Comparison of ENCODE assay signal across 19 cellular contexts in genomic region chr12:11107719-11108118, GRCh38. TPM values are rescaled to one million over a fixed set of nuclear protein-coding genes. Genes with fewer than 3 reads are reported as not detected.
A peak's percentile ranks its signal among the peaks of the same experiment; 100 is the strongest.
DNase-seq lines count a peak whose midpoint lies in the region; ATAC-seq, FAIRE-seq and TF ChIP-seq lines count a peak whose summit lies in the region.
"Had no signal": no experiment of that assay in that cellular context is flagged by ENCODE, and none has a peak within 500 bp of the region (broad histone marks: within the 10 kb centered on the region; RNA-seq: fewer than 3 reads in every experiment).

No MANE protein-coding gene starts in this region.

- H3K4me3 ChIP-seq in GM23338 = no peak overlapping the region
- no peak overlapping the region for H3K4me3 ChIP-seq in keratinocyte (ENCODE audit: control insufficient read depth in 2 of 3, extremely low read depth in 1 of 3, insufficient read depth in 2 of 3, low read depth in 1 of 3, low read length in 3 of 3)
- no peak overlapping the region for H3K4me3 ChIP-seq in vagina
- H3K4me3 ChIP-seq: BLaER1, GM12878, HAP-1 had no signal

- no peak for TF ChIP-seq POLR2A in vagina (IDR thresholded peaks at IDR 0.05)

- DNase-seq in natural killer cell = no peak
- DNase-seq in natural killer cell treated with Interleukin-12 subunit alpha and Interleukin-12 subunit beta and Interleukin-15 and Interleukin-18, amount 100 ng/mL, for 72 hours (ENCODE audit: low spot score) = no peak
- DNase-seq in GM23338 (ENCODE audit: low spot score) = no peak
- DNase-seq in keratinocyte (ENCODE audit: low read depth, low spot score) = no peak
- DNase-seq in 8988T = no peak
- DNase-seq in vagina (ENCODE audit: extremely low spot score in 2 of 2) = no peak
- DNase-seq: CD8-positive, alpha-beta memory T cell; COR-L47; DMS 273 treated with DMSO at 0.1 percent for 48 hours; DMS53; DND-41; EL had no signal

- H3K9me2 ChIP-seq in GM23338 (ENCODE audit: insufficient read depth) = no peaks in the 10 kb centered on the region

- H3K27me3 Mint-ChIP-seq in natural killer cell (ENCODE audit: low read depth in 2 of 2) (no peaks in the 10 kb centered on the region), GM23338 (ENCODE audit: insufficient read depth, low read depth, poor library complexity) (no peaks in the 10 kb centered on the region)
- H3K27me3 Mint-ChIP-seq in natural killer cell treated with Interleukin-12 subunit alpha and Interleukin-12 subunit beta and Interleukin-15 and Interleukin-18, amount 100 ng/mL, for 72 hours = no peaks in the 10 kb centered on the region
- H3K27me3 Mint-ChIP-seq: CD8-positive, alpha-beta memory T cell had no signal

- ATAC-seq in natural killer cell (no peak), GM23338 (no peak)
- no peak for ATAC-seq in natural killer cell treated with Interleukin-12 subunit alpha and Interleukin-12 subunit beta and Interleukin-15 and Interleukin-18, amount 100 ng/mL, for 72 hours
- ATAC-seq: GM12878 had no signal

- H4K20me1 ChIP-seq in GM23338 (replicated peaks; ENCODE audit: insufficient read depth) (peaks cover 18% of the 10 kb centered on the region; the same call in 1 of the 2 replicates), keratinocyte (ENCODE audit: control insufficient read depth, extremely low read depth, insufficient read depth, low read length) (no peaks in the 10 kb centered on the region)
- H4K20me1 ChIP-seq: BLaER1 had no signal

- H3K4me1 ChIP-seq in GM23338 (ENCODE audit: insufficient read depth) = no peaks in the 10 kb centered on the region
- H3K4me1 ChIP-seq in keratinocyte (ENCODE audit: control insufficient read depth, extremely low read depth, insufficient read depth, low read length) = no peaks in the 10 kb centered on the region
- H3K4me1 ChIP-seq in vagina = no peaks in the 10 kb centered on the region
- H3K4me1 ChIP-seq: BLaER1, HAP-1 had no signal

- H3K4me2 ChIP-seq in GM23338 (no peak overlapping the region), keratinocyte (ENCODE audit: control insufficient read depth, extremely low read depth, insufficient read depth, low read depth, low read length) (no peak overlapping the region)
- H3K4me2 ChIP-seq: BLaER1 had no signal

- H3K36me3 ChIP-seq in GM23338 (ENCODE audit: insufficient read depth) (peaks cover 3% of the 10 kb centered on the region; the same call in 1 of the 2 replicates), keratinocyte (ENCODE audit: control insufficient read depth in 2 of 2, extremely low read depth in 1 of 2, insufficient read depth in 2 of 2, low read length in 2 of 2) (peaks cover 0 to 4% of the 10 kb centered on the region in 2 experiments), vagina (peaks cover 0 to 5% of the 10 kb centered on the region in 2 donors)
- H3K36me3 ChIP-seq: HAP-1 had no signal

- H3K9me3 Mint-ChIP-seq in natural killer cell (peaks cover 0 to 9% of the 10 kb centered on the region in 2 donors), GM23338 (peaks cover 31% of the 10 kb centered on the region)
- H3K9me3 Mint-ChIP-seq in natural killer cell treated with Interleukin-12 subunit alpha and Interleukin-12 subunit beta and Interleukin-15 and Interleukin-18, amount 100 ng/mL, for 72 hours = peaks cover 8% of the 10 kb centered on the region

- H3K9me3 ChIP-seq in keratinocyte (ENCODE audit: control insufficient read depth, low read depth, low read length) (no peaks in the 10 kb centered on the region), vagina (no peaks in the 10 kb centered on the region)

- H3K27me3 ChIP-seq in GM23338 (ENCODE audit: insufficient read depth) (no peaks in the 10 kb centered on the region), keratinocyte (ENCODE audit: control insufficient read depth, extremely low read depth, insufficient read depth, low read length) (no peaks in the 10 kb centered on the region), vagina (no peaks in the 10 kb centered on the region)
- H3K27me3 ChIP-seq: BLaER1 had no signal

- intact Hi-C loops in natural killer cell (cut with micrococcal nuclease) = no loop called here
- intact Hi-C loops in vagina (cut with DNase I) = no loop called here

- no peak overlapping the region for H2AFZ ChIP-seq in GM23338
- H2AFZ ChIP-seq in keratinocyte (ENCODE audit: control insufficient read depth, low read length) = no peak overlapping the region

- peaks cover 86% of the 10 kb centered on the region for H3K79me2 ChIP-seq in GM23338 (replicated peaks; ENCODE audit: insufficient read depth)
- peaks cover 35% of the 10 kb centered on the region for H3K79me2 ChIP-seq in keratinocyte (ENCODE audit: control insufficient read depth, insufficient read depth, low read length)

- dilution Hi-C loops in keratinocyte (cut with MboI; ENCODE audit: extremely low pct_ligation_motif_present, low sequenced_read_pairs) = no loop called here

- H3K4me3 Mint-ChIP-seq in natural killer cell = peak overlapping the region; percentile 1
- H3K4me3 Mint-ChIP-seq in natural killer cell treated with Interleukin-12 subunit alpha and Interleukin-12 subunit beta and Interleukin-15 and Interleukin-18, amount 100 ng/mL, for 72 hours = no peak overlapping the region
- no peak overlapping the region for H3K4me3 Mint-ChIP-seq in GM23338
- H3K4me3 Mint-ChIP-seq: CD14-positive monocyte had no signal

- H3K27ac ChIP-seq in GM23338 (ENCODE audit: low read depth) = no peak overlapping the region
- no peak overlapping the region for H3K27ac ChIP-seq in keratinocyte (ENCODE audit: control insufficient read depth, insufficient read depth, low read length)
- no peak overlapping the region for H3K27ac ChIP-seq in vagina
- H3K27ac ChIP-seq: BLaER1 had no signal

- H3K36me3 Mint-ChIP-seq in natural killer cell = peaks cover 8% of the 10 kb centered on the region
- peaks cover 58% of the 10 kb centered on the region for H3K36me3 Mint-ChIP-seq in natural killer cell treated with Interleukin-12 subunit alpha and Interleukin-12 subunit beta and Interleukin-15 and Interleukin-18, amount 100 ng/mL, for 72 hours
- peaks cover 84% of the 10 kb centered on the region for H3K36me3 Mint-ChIP-seq in GM23338 (ENCODE audit: low read depth)

- H3F3A ChIP-seq in GM23338 (replicated peaks; ENCODE audit: low read depth) = no peaks in the 10 kb centered on the region

- H3K4me1 Mint-ChIP-seq in natural killer cell (peaks cover 51 to 58% of the 10 kb centered on the region in 2 donors), GM23338 (no peaks in the 10 kb centered on the region; the same call in 2 of the 3 replicates)
- peaks cover 33 to 40% of the 10 kb centered on the region in 2 donors for H3K4me1 Mint-ChIP-seq in natural killer cell treated with Interleukin-12 subunit alpha and Interleukin-12 subunit beta and Interleukin-15 and Interleukin-18, amount 100 ng/mL, for 72 hours (ENCODE audit: low read depth in 2 of 2)

- FAIRE-seq in keratinocyte (lab: Jason Lieb, UNC) = peak; percentile 32
- FAIRE-seq: GM12878 had no signal

- no peaks in the 10 kb centered on the region for H3K9me1 ChIP-seq in keratinocyte (ENCODE audit: control insufficient read depth, extremely low read depth, insufficient read depth, low read length)

- no peak overlapping the region for H3K9ac ChIP-seq in keratinocyte (ENCODE audit: control insufficient read depth, extremely low read depth, insufficient read depth, low read length)
- H3K9ac ChIP-seq: BLaER1 had no signal

- TF ChIP-seq CTCF in natural killer cell (IDR thresholded peaks at IDR 0.05) (no peak), GM23338 (conservative IDR thresholded peaks at IDR 0.05; ENCODE audit: low read depth in 2 of 2) (no peak), keratinocyte (optimal IDR thresholded peaks at IDR 0.05 in 1 of 3, IDR thresholded peaks at IDR 0.05 in 1 of 3, conservative IDR thresholded peaks at IDR 0.05 in 1 of 3; ENCODE audit: extremely low read depth in 1 of 3, insufficient read depth in 2 of 3, low read length in 3 of 3) (no peak), vagina (IDR thresholded peaks at IDR 0.05) (no peak)

- H3K27ac Mint-ChIP-seq in natural killer cell (peak overlapping the region; percentile 28 to 45), GM23338 (peak overlapping the region; percentile 5; the same call in 1 of the 2 replicates)
- no peak overlapping the region for H3K27ac Mint-ChIP-seq in natural killer cell treated with Interleukin-12 subunit alpha and Interleukin-12 subunit beta and Interleukin-15 and Interleukin-18, amount 100 ng/mL, for 72 hours

RNA-seq across cellular contexts. Expression of gene TAS2R43, which starts 15.6 kb away (rescaled TPM):
- total RNA-seq in natural killer cell (1 to 10 TPM; 2.1 to 6.7 (median 4.5) TPM), vagina (7.1 TPM)
- 1 to 10 TPM; 1.0 to 6.6 TPM for total RNA-seq in natural killer cell treated with Interleukin-12 subunit alpha and Interleukin-12 subunit beta and Interleukin-15 and Interleukin-18, amount 100 ng/mL, for 72 hours
- 2.6 and 2.7 TPM in 2 replicates for total RNA-seq in GM23338 (2014; rRNA removed; shearing (Covaris generic))
- polyA plus RNA-seq in GM23338 (2016; fragmentation: Nextera tagmentation; extraction: Ambion mirVana) (not detected in 2 replicates), keratinocyte (0.34 TPM in 1 of 3 replicates, not detected in the others)
- not detected for polyA plus RNA-seq in keratinocyte (2011; ENCODE audit: low read depth)
- not detected in 2 replicates for polyA plus RNA-seq in keratinocyte (2011; cell fraction: cytosol; rRNA removed)
- polyA plus RNA-seq in keratinocyte (2011; cell fraction: nucleus; rRNA removed) = 0.72 and 1.1 TPM in 2 replicates
- polyA plus RNA-seq in keratinocyte (2012; ENCODE audit: low replicate concordance) = not detected in 2 replicates
- 0.62 to 13.4 TPM (median 1.5 TPM) in 3 replicates for polyA minus RNA-seq in keratinocyte
- polyA minus RNA-seq in keratinocyte (2011; cell fraction: cytosol; rRNA and poly(A)+ RNA removed) = not detected
- 15.0 and 23.0 TPM in 2 replicates for polyA minus RNA-seq in keratinocyte (2011; cell fraction: nucleus; rRNA and poly(A)+ RNA removed)
- total RNA-seq: H4 had no signal
- polyA plus RNA-seq: AG04450; CD14-positive monocyte; CD8-positive, alpha-beta memory T cell had no signal

RNA-seq across cellular contexts. Expression of gene TAS2R30, which starts 26.7 kb away (rescaled TPM):
- total RNA-seq in natural killer cell (1 to 10 TPM; 6.9 to 9.7 (median 6.9) TPM), vagina (15.7 TPM)
- total RNA-seq in natural killer cell treated with Interleukin-12 subunit alpha and Interleukin-12 subunit beta and Interleukin-15 and Interleukin-18, amount 100 ng/mL, for 72 hours = 1 to 10 TPM; 3.6 to 8.7 TPM
- 9.7 and 13.7 TPM in 2 replicates for total RNA-seq in GM23338 (2014; rRNA removed; shearing (Covaris generic))
- polyA plus RNA-seq in GM23338 (2016; fragmentation: Nextera tagmentation; extraction: Ambion mirVana) (0.39 and 0.80 TPM in 2 replicates), keratinocyte (0.03 to 0.18 TPM in 2 of 3 replicates, not detected in the other)
- polyA plus RNA-seq in keratinocyte (2011; ENCODE audit: low read depth) = not detected
- polyA plus RNA-seq in keratinocyte (2011; cell fraction: cytosol; rRNA removed) = not detected in 2 replicates
- polyA plus RNA-seq in keratinocyte (2011; cell fraction: nucleus; rRNA removed) = 0.69 and 0.75 TPM in 2 replicates
- 0.18 TPM in 1 of 2 replicates, not detected in the other for polyA plus RNA-seq in keratinocyte (2012; ENCODE audit: low replicate concordance)
- polyA minus RNA-seq in keratinocyte = 2.2 to 12.9 TPM in 2 of 3 replicates, not detected in the other
- polyA minus RNA-seq in keratinocyte (2011; cell fraction: cytosol; rRNA and poly(A)+ RNA removed) = not detected
- 9.1 and 19.4 TPM in 2 replicates for polyA minus RNA-seq in keratinocyte (2011; cell fraction: nucleus; rRNA and poly(A)+ RNA removed)
- polyA plus RNA-seq: CD14-positive monocyte; CD8-positive, alpha-beta memory T cell had no signal

RNA-seq across cellular contexts. Expression of gene TAS2R46, which starts 45.6 kb away (rescaled TPM):
- total RNA-seq in natural killer cell (1 to 10 TPM; 3.3 to 4.5 (median 4.4) TPM), vagina (2.0 TPM)
- 1 to 10 TPM; 1.5 to 5.6 TPM for total RNA-seq in natural killer cell treated with Interleukin-12 subunit alpha and Interleukin-12 subunit beta and Interleukin-15 and Interleukin-18, amount 100 ng/mL, for 72 hours
- 1.0 and 5.0 TPM in 2 replicates for total RNA-seq in GM23338 (2014; rRNA removed; shearing (Covaris generic))
- polyA plus RNA-seq in GM23338 (2016; fragmentation: Nextera tagmentation; extraction: Ambion mirVana) (0.45 and 0.49 TPM in 2 replicates), keratinocyte (0.10 to 0.13 TPM in 2 of 3 replicates, not detected in the other)
- not detected for polyA plus RNA-seq in keratinocyte (2011; ENCODE audit: low read depth)
- polyA plus RNA-seq in keratinocyte (2011; cell fraction: cytosol; rRNA removed) = not detected in 2 replicates
- polyA plus RNA-seq in keratinocyte (2011; cell fraction: nucleus; rRNA removed) = 0.56 and 1.0 TPM in 2 replicates
- not detected in 2 replicates for polyA plus RNA-seq in keratinocyte (2012; ENCODE audit: low replicate concordance)
- 5.7 to 12.5 TPM in 2 of 3 replicates, not detected in the other for polyA minus RNA-seq in keratinocyte
- not detected for polyA minus RNA-seq in keratinocyte (2011; cell fraction: cytosol; rRNA and poly(A)+ RNA removed)
- polyA minus RNA-seq in keratinocyte (2011; cell fraction: nucleus; rRNA and poly(A)+ RNA removed) = 15.9 and 27.8 TPM in 2 replicates
- total RNA-seq: G401 had no signal
- polyA plus RNA-seq: AG04450; CD14-positive monocyte; CD8-positive, alpha-beta memory T cell had no signal

Comparison
In these comparisons a context has a peak if more than half of its experiments do, and no peak if none do; other contexts are left out.
1. H3K27ac Mint-ChIP-seq: peak in natural killer cell (2 of 2) and GM23338 (single experiment); none in natural killer cell treated with Interleukin-12 subunit alpha and Interleukin-12 subunit beta and Interleukin-15 and Interleukin-18, amount 100 ng/mL, for 72 hours (0 of 2).